1 cellular context compared by ENCODE assay signal in the genomic region with DNA sequence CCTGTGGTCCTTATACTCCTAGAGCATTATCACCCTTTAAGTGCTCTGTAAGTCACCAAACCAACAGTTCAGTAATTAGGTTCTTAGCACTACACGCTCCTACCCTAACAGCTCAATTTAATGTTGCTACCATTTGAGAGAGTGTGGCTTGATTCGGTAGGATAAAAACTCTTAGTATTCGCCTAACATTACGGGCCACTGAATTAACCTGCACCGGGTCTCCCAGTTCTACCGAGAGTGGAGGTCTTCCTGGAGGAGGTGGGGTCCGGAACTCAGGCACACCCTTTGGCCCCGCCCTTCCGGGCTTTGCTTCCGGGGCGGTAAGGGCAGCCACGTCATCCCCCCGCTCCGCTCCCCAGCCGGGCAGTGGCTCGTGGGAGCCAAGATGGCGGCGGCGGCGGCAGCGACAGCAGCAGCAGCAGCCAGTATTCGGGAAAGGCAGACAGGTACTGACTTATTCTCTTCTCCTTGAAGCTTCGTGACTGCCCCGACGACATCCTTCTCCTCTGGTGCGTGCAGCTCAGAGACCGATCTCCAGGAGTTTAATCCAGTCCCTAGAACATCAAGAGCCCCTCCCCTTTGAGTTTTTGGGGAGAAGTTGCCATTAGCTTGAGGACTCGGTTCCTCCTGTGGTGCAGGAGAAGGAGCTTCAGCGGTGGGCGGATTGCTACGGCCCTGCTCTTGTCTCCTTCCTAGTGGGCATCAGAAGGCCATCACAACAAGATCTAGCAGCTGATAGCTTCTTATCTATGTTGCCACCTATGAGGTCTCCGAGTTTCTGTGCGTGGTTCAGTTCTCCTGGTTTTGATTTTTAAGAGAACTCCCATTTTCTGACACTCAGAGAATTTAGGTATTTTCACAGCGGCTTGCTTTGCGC.
A peak's percentile ranks its signal among the peaks of the same experiment; 100 is the strongest.
TF ChIP-seq lines count a peak whose summit lies in the region.

A gene with protein sequence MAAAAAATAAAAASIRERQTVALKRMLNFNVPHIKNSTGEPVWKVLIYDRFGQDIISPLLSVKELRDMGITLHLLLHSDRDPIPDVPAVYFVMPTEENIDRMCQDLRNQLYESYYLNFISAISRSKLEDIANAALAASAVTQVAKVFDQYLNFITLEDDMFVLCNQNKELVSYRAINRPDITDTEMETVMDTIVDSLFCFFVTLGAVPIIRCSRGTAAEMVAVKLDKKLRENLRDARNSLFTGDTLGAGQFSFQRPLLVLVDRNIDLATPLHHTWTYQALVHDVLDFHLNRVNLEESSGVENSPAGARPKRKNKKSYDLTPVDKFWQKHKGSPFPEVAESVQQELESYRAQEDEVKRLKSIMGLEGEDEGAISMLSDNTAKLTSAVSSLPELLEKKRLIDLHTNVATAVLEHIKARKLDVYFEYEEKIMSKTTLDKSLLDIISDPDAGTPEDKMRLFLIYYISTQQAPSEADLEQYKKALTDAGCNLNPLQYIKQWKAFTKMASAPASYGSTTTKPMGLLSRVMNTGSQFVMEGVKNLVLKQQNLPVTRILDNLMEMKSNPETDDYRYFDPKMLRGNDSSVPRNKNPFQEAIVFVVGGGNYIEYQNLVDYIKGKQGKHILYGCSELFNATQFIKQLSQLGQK (plus strand): TSS at position 366 of the 877 bp plus-strand sequence. CDS start 20 bp downstream, at position 386.

TF ChIP-seq in K562, 482 proteins besides CTCF, POLR2A, EP300 and RAD21 (continued from another document and continues in another):
- TF ChIP-seq, protein P1, sequence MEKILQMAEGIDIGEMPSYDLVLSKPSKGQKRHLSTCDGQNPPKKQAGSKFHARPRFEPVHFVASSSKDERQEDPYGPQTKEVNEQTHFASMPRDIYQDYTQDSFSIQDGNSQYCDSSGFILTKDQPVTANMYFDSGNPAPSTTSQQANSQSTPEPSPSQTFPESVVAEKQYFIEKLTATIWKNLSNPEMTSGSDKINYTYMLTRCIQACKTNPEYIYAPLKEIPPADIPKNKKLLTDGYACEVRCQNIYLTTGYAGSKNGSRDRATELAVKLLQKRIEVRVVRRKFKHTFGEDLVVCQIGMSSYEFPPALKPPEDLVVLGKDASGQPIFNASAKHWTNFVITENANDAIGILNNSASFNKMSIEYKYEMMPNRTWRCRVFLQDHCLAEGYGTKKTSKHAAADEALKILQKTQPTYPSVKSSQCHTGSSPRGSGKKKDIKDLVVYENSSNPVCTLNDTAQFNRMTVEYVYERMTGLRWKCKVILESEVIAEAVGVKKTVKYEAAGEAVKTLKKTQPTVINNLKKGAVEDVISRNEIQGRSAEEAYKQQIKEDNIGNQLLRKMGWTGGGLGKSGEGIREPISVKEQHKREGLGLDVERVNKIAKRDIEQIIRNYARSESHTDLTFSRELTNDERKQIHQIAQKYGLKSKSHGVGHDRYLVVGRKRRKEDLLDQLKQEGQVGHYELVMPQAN (IDR thresholded peaks at IDR 0.05; ENCODE audit: borderline replicate concordance): peak; percentile 76; the same call in 1 of the 2 replicates
- TF ChIP-seq SAP30 (IDR thresholded peaks at IDR 0.05; ENCODE audit: borderline replicate concordance, insufficient read depth, low read depth, low read length, poor library complexity, severe bottlenecking): no peak
- peak; percentile 45; the same call in 1 of the 2 replicates for TF ChIP-seq TOE1 (IDR thresholded peaks at IDR 0.05; ENCODE audit: borderline replicate concordance)
- no peak for TF ChIP-seq TOE1 (CRISPR knock-in tag; IDR thresholded peaks at IDR 0.05; ENCODE audit: borderline replicate concordance, low read depth)
- TF ChIP-seq, protein P2, sequence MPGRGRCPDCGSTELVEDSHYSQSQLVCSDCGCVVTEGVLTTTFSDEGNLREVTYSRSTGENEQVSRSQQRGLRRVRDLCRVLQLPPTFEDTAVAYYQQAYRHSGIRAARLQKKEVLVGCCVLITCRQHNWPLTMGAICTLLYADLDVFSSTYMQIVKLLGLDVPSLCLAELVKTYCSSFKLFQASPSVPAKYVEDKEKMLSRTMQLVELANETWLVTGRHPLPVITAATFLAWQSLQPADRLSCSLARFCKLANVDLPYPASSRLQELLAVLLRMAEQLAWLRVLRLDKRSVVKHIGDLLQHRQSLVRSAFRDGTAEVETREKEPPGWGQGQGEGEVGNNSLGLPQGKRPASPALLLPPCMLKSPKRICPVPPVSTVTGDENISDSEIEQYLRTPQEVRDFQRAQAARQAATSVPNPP (IDR thresholded peaks at IDR 0.05; ENCODE audit: borderline replicate concordance, insufficient read depth, insufficient read length): no peak
- no peak for TF ChIP-seq KLF13 (tag; IDR thresholded peaks at IDR 0.05; ENCODE audit: borderline replicate concordance, low read depth)
- TF ChIP-seq MAFG (tag; conservative IDR thresholded peaks at IDR 0.05): no peak
- no peak for TF ChIP-seq MCM7 (IDR thresholded peaks at IDR 0.05)
- no peak for TF ChIP-seq BCL6 (CRISPR knock-in tag; IDR thresholded peaks at IDR 0.05)
- TF ChIP-seq, protein P3, sequence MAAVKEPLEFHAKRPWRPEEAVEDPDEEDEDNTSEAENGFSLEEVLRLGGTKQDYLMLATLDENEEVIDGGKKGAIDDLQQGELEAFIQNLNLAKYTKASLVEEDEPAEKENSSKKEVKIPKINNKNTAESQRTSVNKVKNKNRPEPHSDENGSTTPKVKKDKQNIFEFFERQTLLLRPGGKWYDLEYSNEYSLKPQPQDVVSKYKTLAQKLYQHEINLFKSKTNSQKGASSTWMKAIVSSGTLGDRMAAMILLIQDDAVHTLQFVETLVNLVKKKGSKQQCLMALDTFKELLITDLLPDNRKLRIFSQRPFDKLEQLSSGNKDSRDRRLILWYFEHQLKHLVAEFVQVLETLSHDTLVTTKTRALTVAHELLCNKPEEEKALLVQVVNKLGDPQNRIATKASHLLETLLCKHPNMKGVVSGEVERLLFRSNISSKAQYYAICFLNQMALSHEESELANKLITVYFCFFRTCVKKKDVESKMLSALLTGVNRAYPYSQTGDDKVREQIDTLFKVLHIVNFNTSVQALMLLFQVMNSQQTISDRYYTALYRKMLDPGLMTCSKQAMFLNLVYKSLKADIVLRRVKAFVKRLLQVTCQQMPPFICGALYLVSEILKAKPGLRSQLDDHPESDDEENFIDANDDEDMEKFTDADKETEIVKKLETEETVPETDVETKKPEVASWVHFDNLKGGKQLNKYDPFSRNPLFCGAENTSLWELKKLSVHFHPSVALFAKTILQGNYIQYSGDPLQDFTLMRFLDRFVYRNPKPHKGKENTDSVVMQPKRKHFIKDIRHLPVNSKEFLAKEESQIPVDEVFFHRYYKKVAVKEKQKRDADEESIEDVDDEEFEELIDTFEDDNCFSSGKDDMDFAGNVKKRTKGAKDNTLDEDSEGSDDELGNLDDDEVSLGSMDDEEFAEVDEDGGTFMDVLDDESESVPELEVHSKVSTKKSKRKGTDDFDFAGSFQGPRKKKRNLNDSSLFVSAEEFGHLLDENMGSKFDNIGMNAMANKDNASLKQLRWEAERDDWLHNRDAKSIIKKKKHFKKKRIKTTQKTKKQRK (IDR thresholded peaks at IDR 0.05; ENCODE audit: borderline replicate concordance, low read depth, low read length): no peak
- TF ChIP-seq ZBTB8A (IDR thresholded peaks at IDR 0.05; ENCODE audit: partially characterized antibody): no peak
- TF ChIP-seq, protein P4, sequence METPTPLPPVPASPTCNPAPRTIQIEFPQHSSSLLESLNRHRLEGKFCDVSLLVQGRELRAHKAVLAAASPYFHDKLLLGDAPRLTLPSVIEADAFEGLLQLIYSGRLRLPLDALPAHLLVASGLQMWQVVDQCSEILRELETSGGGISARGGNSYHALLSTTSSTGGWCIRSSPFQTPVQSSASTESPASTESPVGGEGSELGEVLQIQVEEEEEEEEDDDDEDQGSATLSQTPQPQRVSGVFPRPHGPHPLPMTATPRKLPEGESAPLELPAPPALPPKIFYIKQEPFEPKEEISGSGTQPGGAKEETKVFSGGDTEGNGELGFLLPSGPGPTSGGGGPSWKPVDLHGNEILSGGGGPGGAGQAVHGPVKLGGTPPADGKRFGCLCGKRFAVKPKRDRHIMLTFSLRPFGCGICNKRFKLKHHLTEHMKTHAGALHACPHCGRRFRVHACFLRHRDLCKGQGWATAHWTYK (CRISPR knock-in tag; IDR thresholded peaks at IDR 0.05): 0 out of 2 replicates have a peak, but pooled peaks have one; percentile 61
- TF ChIP-seq SMARCE1 (IDR thresholded peaks at IDR 0.05): no peak
- TF ChIP-seq, protein P5, sequence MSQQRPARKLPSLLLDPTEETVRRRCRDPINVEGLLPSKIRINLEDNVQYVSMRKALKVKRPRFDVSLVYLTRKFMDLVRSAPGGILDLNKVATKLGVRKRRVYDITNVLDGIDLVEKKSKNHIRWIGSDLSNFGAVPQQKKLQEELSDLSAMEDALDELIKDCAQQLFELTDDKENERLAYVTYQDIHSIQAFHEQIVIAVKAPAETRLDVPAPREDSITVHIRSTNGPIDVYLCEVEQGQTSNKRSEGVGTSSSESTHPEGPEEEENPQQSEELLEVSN (IDR thresholded peaks at IDR 0.05; ENCODE audit: borderline replicate concordance in 1 of 2, extremely low read depth in 1 of 2, insufficient read depth in 1 of 2, insufficient read length in 1 of 2, low read depth in 1 of 2, low read length in 1 of 2, poor library complexity in 1 of 2, severe bottlenecking in 1 of 2): peak in 1 of 2 experiments; percentile 19
- no peak for TF ChIP-seq ELF2 (CRISPR knock-in tag; IDR thresholded peaks at IDR 0.05)
- peak; percentile 95 for TF ChIP-seq GABPA (tag; conservative IDR thresholded peaks at IDR 0.05; ENCODE audit: low read depth)
- TF ChIP-seq KAT2B (IDR thresholded peaks at IDR 0.05; ENCODE audit: low read depth, low read length): no peak
- TF ChIP-seq, protein P6, sequence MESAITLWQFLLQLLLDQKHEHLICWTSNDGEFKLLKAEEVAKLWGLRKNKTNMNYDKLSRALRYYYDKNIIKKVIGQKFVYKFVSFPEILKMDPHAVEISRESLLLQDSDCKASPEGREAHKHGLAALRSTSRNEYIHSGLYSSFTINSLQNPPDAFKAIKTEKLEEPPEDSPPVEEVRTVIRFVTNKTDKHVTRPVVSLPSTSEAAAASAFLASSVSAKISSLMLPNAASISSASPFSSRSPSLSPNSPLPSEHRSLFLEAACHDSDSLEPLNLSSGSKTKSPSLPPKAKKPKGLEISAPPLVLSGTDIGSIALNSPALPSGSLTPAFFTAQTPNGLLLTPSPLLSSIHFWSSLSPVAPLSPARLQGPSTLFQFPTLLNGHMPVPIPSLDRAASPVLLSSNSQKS (CRISPR knock-in tag; IDR thresholded peaks at IDR 0.05): no peak
- TF ChIP-seq SOX6 (IDR thresholded peaks at IDR 0.05): no peak; the same call in 1 of the 2 replicates
- no peak for TF ChIP-seq DIDO1 (tag; IDR thresholded peaks at IDR 0.05; ENCODE audit: low read depth)
- TF ChIP-seq BHLHE40 (IDR thresholded peaks at IDR 0.05; ENCODE audit: low read length): peak; percentile 14; the same call in 1 of the 2 replicates
- TF ChIP-seq RBFOX2 (IDR thresholded peaks at IDR 0.05; ENCODE audit: low read depth, low read length): peak; percentile 98
- TF ChIP-seq CEBPG (CRISPR knock-in tag; IDR thresholded peaks at IDR 0.05): no peak
- TF ChIP-seq CEBPG (tag; conservative IDR thresholded peaks at IDR 0.05 in 1 of 2, IDR thresholded peaks at IDR 0.05 in 1 of 2): no peak
- no peak for TF ChIP-seq HNRNPUL1 (IDR thresholded peaks at IDR 0.05; ENCODE audit: low read length)
- TF ChIP-seq EP400 (IDR thresholded peaks at IDR 0.05): peak; percentile 97
- TF ChIP-seq ZNF785 (CRISPR knock-in tag; IDR thresholded peaks at IDR 0.05): no peak
- TF ChIP-seq ZNF41 (CRISPR knock-in tag; conservative IDR thresholded peaks at IDR 0.05): no peak
- TF ChIP-seq, protein P7, sequence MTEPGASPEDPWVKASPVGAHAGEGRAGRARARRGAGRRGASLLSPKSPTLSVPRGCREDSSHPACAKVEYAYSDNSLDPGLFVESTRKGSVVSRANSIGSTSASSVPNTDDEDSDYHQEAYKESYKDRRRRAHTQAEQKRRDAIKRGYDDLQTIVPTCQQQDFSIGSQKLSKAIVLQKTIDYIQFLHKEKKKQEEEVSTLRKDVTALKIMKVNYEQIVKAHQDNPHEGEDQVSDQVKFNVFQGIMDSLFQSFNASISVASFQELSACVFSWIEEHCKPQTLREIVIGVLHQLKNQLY (CRISPR knock-in tag; conservative IDR thresholded peaks at IDR 0.05): 0 out of 4 replicates have a peak, but pooled peaks of 1 of the 2 experiments have one; percentile 78
- TF ChIP-seq SREBF1 (IDR thresholded peaks at IDR 0.05; ENCODE audit: borderline replicate concordance, low read depth, low read length): no peak
- TF ChIP-seq ZFP1 (CRISPR knock-in tag; IDR thresholded peaks at IDR 0.05): no peak
- TF ChIP-seq, protein P8, sequence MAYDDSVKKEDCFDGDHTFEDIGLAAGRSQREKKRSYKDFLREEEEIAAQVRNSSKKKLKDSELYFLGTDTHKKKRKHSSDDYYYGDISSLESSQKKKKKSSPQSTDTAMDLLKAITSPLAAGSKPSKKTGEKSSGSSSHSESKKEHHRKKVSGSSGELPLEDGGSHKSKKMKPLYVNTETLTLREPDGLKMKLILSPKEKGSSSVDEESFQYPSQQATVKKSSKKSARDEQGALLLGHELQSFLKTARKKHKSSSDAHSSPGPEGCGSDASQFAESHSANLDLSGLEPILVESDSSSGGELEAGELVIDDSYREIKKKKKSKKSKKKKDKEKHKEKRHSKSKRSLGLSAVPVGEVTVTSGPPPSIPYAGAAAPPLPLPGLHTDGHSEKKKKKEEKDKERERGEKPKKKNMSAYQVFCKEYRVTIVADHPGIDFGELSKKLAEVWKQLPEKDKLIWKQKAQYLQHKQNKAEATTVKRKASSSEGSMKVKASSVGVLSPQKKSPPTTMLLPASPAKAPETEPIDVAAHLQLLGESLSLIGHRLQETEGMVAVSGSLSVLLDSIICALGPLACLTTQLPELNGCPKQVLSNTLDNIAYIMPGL (CRISPR knock-in tag; IDR thresholded peaks at IDR 0.05): no peak
- TF ChIP-seq SMAD3 (CRISPR knock-in tag; conservative IDR thresholded peaks at IDR 0.05): no peak
- TF ChIP-seq, protein P9, sequence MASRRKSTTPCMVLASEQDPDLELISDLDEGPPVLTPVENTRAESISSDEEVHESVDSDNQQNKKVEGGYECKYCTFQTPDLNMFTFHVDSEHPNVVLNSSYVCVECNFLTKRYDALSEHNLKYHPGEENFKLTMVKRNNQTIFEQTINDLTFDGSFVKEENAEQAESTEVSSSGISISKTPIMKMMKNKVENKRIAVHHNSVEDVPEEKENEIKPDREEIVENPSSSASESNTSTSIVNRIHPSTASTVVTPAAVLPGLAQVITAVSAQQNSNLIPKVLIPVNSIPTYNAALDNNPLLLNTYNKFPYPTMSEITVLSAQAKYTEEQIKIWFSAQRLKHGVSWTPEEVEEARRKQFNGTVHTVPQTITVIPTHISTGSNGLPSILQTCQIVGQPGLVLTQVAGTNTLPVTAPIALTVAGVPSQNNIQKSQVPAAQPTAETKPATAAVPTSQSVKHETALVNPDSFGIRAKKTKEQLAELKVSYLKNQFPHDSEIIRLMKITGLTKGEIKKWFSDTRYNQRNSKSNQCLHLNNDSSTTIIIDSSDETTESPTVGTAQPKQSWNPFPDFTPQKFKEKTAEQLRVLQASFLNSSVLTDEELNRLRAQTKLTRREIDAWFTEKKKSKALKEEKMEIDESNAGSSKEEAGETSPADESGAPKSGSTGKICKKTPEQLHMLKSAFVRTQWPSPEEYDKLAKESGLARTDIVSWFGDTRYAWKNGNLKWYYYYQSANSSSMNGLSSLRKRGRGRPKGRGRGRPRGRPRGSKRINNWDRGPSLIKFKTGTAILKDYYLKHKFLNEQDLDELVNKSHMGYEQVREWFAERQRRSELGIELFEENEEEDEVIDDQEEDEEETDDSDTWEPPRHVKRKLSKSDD (conservative IDR thresholded peaks at IDR 0.05; ENCODE audit: low read length): no peak
- TF ChIP-seq, protein P10, sequence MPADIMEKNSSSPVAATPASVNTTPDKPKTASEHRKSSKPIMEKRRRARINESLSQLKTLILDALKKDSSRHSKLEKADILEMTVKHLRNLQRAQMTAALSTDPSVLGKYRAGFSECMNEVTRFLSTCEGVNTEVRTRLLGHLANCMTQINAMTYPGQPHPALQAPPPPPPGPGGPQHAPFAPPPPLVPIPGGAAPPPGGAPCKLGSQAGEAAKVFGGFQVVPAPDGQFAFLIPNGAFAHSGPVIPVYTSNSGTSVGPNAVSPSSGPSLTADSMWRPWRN (IDR thresholded peaks at IDR 0.05; ENCODE audit: low read depth): no peak
- no peak for TF ChIP-seq ZFPM2 (CRISPR knock-in tag; IDR thresholded peaks at IDR 0.05)
- peak; percentile 40; the same call in 1 of the 2 replicates for TF ChIP-seq L3MBTL2 (IDR thresholded peaks at IDR 0.05)
- peak; percentile 48; the same call in 1 of the 2 replicates for TF ChIP-seq MTA2 (IDR thresholded peaks at IDR 0.05; ENCODE audit: low read depth)
